ENCODE assay signal across 1 cellular context in genomic region chr7:151059362-151060112, GRCh38.
TF ChIP-seq lines count a peak whose summit lies in the region.

A gene with protein sequence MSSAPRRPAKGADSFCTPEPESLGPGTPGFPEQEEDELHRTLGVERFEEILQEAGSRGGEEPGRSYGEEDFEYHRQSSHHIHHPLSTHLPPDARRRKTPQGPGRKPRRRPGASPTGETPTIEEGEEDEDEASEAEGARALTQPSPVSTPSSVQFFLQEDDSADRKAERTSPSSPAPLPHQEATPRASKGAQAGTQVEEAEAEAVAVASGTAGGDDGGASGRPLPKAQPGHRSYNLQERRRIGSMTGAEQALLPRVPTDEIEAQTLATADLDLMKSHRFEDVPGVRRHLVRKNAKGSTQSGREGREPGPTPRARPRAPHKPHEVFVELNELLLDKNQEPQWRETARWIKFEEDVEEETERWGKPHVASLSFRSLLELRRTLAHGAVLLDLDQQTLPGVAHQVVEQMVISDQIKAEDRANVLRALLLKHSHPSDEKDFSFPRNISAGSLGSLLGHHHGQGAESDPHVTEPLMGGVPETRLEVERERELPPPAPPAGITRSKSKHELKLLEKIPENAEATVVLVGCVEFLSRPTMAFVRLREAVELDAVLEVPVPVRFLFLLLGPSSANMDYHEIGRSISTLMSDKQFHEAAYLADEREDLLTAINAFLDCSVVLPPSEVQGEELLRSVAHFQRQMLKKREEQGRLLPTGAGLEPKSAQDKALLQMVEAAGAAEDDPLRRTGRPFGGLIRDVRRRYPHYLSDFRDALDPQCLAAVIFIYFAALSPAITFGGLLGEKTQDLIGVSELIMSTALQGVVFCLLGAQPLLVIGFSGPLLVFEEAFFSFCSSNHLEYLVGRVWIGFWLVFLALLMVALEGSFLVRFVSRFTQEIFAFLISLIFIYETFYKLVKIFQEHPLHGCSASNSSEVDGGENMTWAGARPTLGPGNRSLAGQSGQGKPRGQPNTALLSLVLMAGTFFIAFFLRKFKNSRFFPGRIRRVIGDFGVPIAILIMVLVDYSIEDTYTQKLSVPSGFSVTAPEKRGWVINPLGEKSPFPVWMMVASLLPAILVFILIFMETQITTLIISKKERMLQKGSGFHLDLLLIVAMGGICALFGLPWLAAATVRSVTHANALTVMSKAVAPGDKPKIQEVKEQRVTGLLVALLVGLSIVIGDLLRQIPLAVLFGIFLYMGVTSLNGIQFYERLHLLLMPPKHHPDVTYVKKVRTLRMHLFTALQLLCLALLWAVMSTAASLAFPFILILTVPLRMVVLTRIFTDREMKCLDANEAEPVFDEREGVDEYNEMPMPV (plus strand): TSS chr7:151059589. CDS start chr7:151061988, 2,399 bp downstream.

TF ChIP-seq in K562, 482 proteins besides CTCF, POLR2A, EP300 and RAD21 (continued from another document and continues in another):
- no peak for TF ChIP-seq E4F1 (CRISPR knock-in tag; IDR thresholded peaks at IDR 0.05; ENCODE audit: borderline replicate concordance)
- no peak for TF ChIP-seq NFIX (CRISPR knock-in tag; IDR thresholded peaks at IDR 0.05; ENCODE audit: low read depth)
- TF ChIP-seq PHF21A (IDR thresholded peaks at IDR 0.05; ENCODE audit: borderline replicate concordance, low read depth) = peak; percentile 22; the same call in 1 of the 2 replicates
- TF ChIP-seq IRF2 (CRISPR knock-in tag; IDR thresholded peaks at IDR 0.05) = no peak
- TF ChIP-seq BHLHE40 (IDR thresholded peaks at IDR 0.05; ENCODE audit: low read length) = no peak
- TF ChIP-seq IRF1 (CRISPR knock-in tag; IDR thresholded peaks at IDR 0.05; ENCODE audit: borderline replicate concordance) = no peak
- TF ChIP-seq HMG20B (CRISPR knock-in tag; IDR thresholded peaks at IDR 0.05) = no peak
- TF ChIP-seq, protein P1, sequence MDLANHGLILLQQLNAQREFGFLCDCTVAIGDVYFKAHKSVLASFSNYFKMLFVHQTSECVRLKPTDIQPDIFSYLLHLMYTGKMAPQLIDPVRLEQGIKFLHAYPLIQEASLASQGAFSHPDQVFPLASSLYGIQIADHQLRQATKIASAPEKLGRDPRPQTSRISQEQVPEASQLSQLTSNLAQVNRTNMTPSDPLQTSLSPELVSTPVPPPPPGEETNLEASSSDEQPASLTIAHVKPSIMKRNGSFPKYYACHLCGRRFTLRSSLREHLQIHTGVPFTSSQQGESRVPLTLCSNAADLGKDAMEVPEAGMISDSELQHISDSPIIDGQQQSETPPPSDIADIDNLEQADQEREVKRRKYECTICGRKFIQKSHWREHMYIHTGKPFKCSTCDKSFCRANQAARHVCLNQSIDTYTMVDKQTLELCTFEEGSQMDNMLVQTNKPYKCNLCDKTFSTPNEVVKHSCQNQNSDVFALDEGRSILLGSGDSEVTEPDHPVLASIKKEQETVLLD (IDR thresholded peaks at IDR 0.05) = peak; percentile 56
- TF ChIP-seq SIN3A (IDR thresholded peaks at IDR 0.05; ENCODE audit: borderline replicate concordance in 2 of 2, control insufficient read depth in 1 of 2, low read depth in 2 of 2, low read length in 2 of 2) = peak; percentile 42 to 53; a peak in 1 of 4 replicates
- no peak for TF ChIP-seq CBFB (CRISPR knock-in tag; IDR thresholded peaks at IDR 0.05)
- no peak; a peak in 1 of 4 replicates for TF ChIP-seq RCOR1 (IDR thresholded peaks at IDR 0.05; ENCODE audit: borderline replicate concordance in 1 of 2, low read depth in 2 of 2, low read length in 2 of 2)
- 0 out of 2 replicates have a peak, but pooled peaks have one; percentile 8 for TF ChIP-seq MYC (IDR thresholded peaks at IDR 0.05; ENCODE audit: low read depth, low read length)
- TF ChIP-seq MYC (CRISPR knock-in tag; IDR thresholded peaks at IDR 0.05; ENCODE audit: borderline replicate concordance, low read depth) = no peak
- no peak for TF ChIP-seq ZNF707 (CRISPR knock-in tag; conservative IDR thresholded peaks at IDR 0.05)
- no peak for TF ChIP-seq SIRT6 (IDR thresholded peaks at IDR 0.05; ENCODE audit: low read depth, low read length)
- no peak for TF ChIP-seq KAT2B (IDR thresholded peaks at IDR 0.05; ENCODE audit: low read depth, low read length)
- TF ChIP-seq DIDO1 (tag; IDR thresholded peaks at IDR 0.05; ENCODE audit: low read depth) = no peak
- no peak for TF ChIP-seq HDAC8 (tag; IDR thresholded peaks at IDR 0.05)
- no peak for TF ChIP-seq NR3C1 (CRISPR knock-in tag; IDR thresholded peaks at IDR 0.05)
- no peak for TF ChIP-seq RBM22 (IDR thresholded peaks at IDR 0.05; ENCODE audit: low read depth, low read length, poor library complexity, severe bottlenecking)
- TF ChIP-seq, protein P2, sequence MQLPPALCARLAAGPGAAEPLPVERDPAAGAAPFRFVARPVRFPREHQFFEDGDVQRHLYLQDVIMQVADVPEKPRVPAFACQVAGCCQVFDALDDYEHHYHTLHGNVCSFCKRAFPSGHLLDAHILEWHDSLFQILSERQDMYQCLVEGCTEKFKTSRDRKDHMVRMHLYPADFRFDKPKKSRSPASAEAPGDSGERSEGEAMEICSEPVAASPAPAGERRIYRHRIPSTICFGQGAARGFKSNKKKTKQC (CRISPR knock-in tag; IDR thresholded peaks at IDR 0.05) = no peak
- no peak for TF ChIP-seq HDAC3 (IDR thresholded peaks at IDR 0.05; ENCODE audit: borderline replicate concordance, partially characterized antibody)
- peak; percentile 75; the same call in 1 of the 2 replicates for TF ChIP-seq PHF8 (IDR thresholded peaks at IDR 0.05; ENCODE audit: borderline replicate concordance, low read length)
- no peak for TF ChIP-seq ZNF224 (CRISPR knock-in tag; IDR thresholded peaks at IDR 0.05)
- no peak; a peak in 1 of 3 replicates for TF ChIP-seq CBX3 (IDR thresholded peaks at IDR 0.05; ENCODE audit: borderline replicate concordance in 1 of 2, low read length in 2 of 2)
- TF ChIP-seq MCM5 (IDR thresholded peaks at IDR 0.05; ENCODE audit: low read depth) = no peak
- TF ChIP-seq, protein P3, sequence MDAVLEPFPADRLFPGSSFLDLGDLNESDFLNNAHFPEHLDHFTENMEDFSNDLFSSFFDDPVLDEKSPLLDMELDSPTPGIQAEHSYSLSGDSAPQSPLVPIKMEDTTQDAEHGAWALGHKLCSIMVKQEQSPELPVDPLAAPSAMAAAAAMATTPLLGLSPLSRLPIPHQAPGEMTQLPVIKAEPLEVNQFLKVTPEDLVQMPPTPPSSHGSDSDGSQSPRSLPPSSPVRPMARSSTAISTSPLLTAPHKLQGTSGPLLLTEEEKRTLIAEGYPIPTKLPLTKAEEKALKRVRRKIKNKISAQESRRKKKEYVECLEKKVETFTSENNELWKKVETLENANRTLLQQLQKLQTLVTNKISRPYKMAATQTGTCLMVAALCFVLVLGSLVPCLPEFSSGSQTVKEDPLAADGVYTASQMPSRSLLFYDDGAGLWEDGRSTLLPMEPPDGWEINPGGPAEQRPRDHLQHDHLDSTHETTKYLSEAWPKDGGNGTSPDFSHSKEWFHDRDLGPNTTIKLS (IDR thresholded peaks at IDR 0.05; ENCODE audit: borderline replicate concordance, low read depth) = no peak
- no peak for TF ChIP-seq SRSF7 (optimal IDR thresholded peaks at IDR 0.05; ENCODE audit: low read depth, low read length)
- no peak for TF ChIP-seq PYGO2 (tag; IDR thresholded peaks at IDR 0.05)
- TF ChIP-seq ZNF282 (CRISPR knock-in tag; IDR thresholded peaks at IDR 0.05) = no peak
- no peak for TF ChIP-seq SMAD3 (CRISPR knock-in tag; conservative IDR thresholded peaks at IDR 0.05)
- TF ChIP-seq NUFIP1 (IDR thresholded peaks at IDR 0.05; ENCODE audit: partially characterized antibody) = no peak
- TF ChIP-seq ZNF589 (CRISPR knock-in tag; IDR thresholded peaks at IDR 0.05; ENCODE audit: low read depth) = peak; percentile 98
- peak in 1 of 2 experiments; percentile 45; a peak in 1 of 4 replicates for TF ChIP-seq SRF (CRISPR knock-in tag; IDR thresholded peaks at IDR 0.05)
- no peak for TF ChIP-seq EP400 (IDR thresholded peaks at IDR 0.05)
- TF ChIP-seq SPI1 (IDR thresholded peaks at IDR 0.05; ENCODE audit: borderline replicate concordance, low read depth, low read length) = peak; percentile 64; the same call in 1 of the 2 replicates
- TF ChIP-seq NRF1 (conservative IDR thresholded peaks at IDR 0.05 in 1 of 2, IDR thresholded peaks at IDR 0.05 in 1 of 2) = peak; percentile 77 to 81
- TF ChIP-seq ZBED1 (IDR thresholded peaks at IDR 0.05) = no peak; the same call in 1 of the 2 replicates
- TF ChIP-seq ZC3H11A (IDR thresholded peaks at IDR 0.05; ENCODE audit: low read depth, low read length) = no peak
- TF ChIP-seq MAFK (IDR thresholded peaks at IDR 0.05; ENCODE audit: low read length) = no peak
- no peak for TF ChIP-seq E2F3 (CRISPR knock-in tag; IDR thresholded peaks at IDR 0.05)
- no peak for TF ChIP-seq NFE2 (IDR thresholded peaks at IDR 0.05; ENCODE audit: low read depth)
- TF ChIP-seq KLF10 (CRISPR knock-in tag; IDR thresholded peaks at IDR 0.05) = no peak
- TF ChIP-seq KDM4B (IDR thresholded peaks at IDR 0.05; ENCODE audit: borderline replicate concordance in 2 of 2, low read depth in 1 of 2) = peak in 1 of 2 experiments; percentile 70; a peak in 1 of 4 replicates
- TF ChIP-seq, protein P4, sequence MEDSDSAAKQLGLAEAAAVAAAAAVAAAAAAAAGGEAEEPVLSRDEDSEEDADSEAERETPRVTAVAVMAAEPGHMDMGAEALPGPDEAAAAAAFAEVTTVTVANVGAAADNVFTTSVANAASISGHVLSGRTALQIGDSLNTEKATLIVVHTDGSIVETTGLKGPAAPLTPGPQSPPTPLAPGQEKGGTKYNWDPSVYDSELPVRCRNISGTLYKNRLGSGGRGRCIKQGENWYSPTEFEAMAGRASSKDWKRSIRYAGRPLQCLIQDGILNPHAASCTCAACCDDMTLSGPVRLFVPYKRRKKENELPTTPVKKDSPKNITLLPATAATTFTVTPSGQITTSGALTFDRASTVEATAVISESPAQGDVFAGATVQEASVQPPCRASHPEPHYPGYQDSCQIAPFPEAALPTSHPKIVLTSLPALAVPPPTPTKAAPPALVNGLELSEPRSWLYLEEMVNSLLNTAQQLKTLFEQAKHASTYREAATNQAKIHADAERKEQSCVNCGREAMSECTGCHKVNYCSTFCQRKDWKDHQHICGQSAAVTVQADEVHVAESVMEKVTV (CRISPR knock-in tag; IDR thresholded peaks at IDR 0.05) = no peak
- 0 out of 4 replicates have a peak, but pooled peaks of 1 of the 2 experiments have one; percentile 9 for TF ChIP-seq TBL1XR1 (IDR thresholded peaks at IDR 0.05; ENCODE audit: low read length in 2 of 2)
- TF ChIP-seq, protein P5, sequence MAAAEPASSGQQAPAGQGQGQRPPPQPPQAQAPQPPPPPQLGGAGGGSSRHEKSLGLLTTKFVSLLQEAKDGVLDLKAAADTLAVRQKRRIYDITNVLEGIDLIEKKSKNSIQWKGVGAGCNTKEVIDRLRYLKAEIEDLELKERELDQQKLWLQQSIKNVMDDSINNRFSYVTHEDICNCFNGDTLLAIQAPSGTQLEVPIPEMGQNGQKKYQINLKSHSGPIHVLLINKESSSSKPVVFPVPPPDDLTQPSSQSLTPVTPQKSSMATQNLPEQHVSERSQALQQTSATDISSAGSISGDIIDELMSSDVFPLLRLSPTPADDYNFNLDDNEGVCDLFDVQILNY (CRISPR knock-in tag; IDR thresholded peaks at IDR 0.05) = no peak
- no peak for TF ChIP-seq PBX2 (CRISPR knock-in tag; IDR thresholded peaks at IDR 0.05; ENCODE audit: low read depth)
- TF ChIP-seq PBX2 (tag; conservative IDR thresholded peaks at IDR 0.05; ENCODE audit: low read depth) = no peak
- TF ChIP-seq NFE2L1 (tag; IDR thresholded peaks at IDR 0.05; ENCODE audit: borderline replicate concordance, low read depth) = no peak
- TF ChIP-seq ZEB2 (IDR thresholded peaks at IDR 0.05) = no peak
- no peak for TF ChIP-seq JUNB (CRISPR knock-in tag; conservative IDR thresholded peaks at IDR 0.05)
- no peak for TF ChIP-seq HEY1 (CRISPR knock-in tag; IDR thresholded peaks at IDR 0.05; ENCODE audit: borderline replicate concordance)
- TF ChIP-seq CTBP1 (IDR thresholded peaks at IDR 0.05; ENCODE audit: borderline replicate concordance) = no peak
- TF ChIP-seq CSDE1 (IDR thresholded peaks at IDR 0.05) = no peak
- TF ChIP-seq ELF1 (tag; IDR thresholded peaks at IDR 0.05) = peak; percentile 30; the same call in 1 of the 2 replicates
- peak; percentile 62 for TF ChIP-seq POLR2B (IDR thresholded peaks at IDR 0.05; ENCODE audit: low read depth, partially characterized antibody)
- no peak for TF ChIP-seq PHF20 (IDR thresholded peaks at IDR 0.05; ENCODE audit: partially characterized antibody)
- no peak for TF ChIP-seq MCM7 (IDR thresholded peaks at IDR 0.05)
